ENCODE assay signal across 1 cellular context in the genomic region with DNA sequence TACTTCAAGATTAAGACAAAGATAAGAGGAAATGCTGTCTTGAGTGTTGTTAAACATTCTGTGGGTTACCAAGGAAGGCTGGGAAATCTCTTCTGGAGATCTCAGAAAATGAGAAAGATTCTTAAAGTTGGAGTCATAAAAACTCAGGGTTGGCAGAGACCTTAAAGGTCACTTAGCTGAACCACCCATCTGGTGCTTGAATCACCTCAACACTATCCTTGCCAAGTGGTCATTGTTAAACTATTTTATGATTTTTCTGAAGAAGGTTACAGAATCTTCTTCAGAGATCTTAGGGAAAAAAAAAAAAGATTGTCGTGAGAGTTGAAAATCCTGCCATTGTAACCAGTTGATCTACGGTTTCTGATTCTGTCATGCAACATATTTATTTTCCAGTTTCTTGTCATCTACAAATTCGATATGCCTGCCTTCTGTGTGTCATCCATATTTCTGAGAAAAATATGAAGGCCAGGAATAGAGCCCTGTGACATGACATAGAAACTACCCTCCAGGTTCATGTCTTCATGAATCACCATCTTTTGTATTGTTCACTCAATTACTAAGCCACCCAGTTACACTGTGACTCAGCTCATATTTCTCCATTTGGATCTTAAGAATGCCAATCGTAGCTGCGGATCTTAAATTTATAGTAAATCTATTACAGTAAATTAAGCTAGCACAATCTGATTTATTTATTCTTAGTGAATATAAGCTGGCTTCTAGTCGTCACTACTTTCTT.
A peak's percentile ranks its signal among the peaks of the same experiment; 100 is the strongest.
TF ChIP-seq lines count a peak whose summit lies in the region.

No MANE protein-coding gene starts in this region.

TF ChIP-seq in SK-N-SH treated with all-trans-retinoic acid at 6 μM for 48 hours, 23 proteins besides CTCF, POLR2A, EP300 and RAD21 (continued from another document):
- TF ChIP-seq, protein P1, sequence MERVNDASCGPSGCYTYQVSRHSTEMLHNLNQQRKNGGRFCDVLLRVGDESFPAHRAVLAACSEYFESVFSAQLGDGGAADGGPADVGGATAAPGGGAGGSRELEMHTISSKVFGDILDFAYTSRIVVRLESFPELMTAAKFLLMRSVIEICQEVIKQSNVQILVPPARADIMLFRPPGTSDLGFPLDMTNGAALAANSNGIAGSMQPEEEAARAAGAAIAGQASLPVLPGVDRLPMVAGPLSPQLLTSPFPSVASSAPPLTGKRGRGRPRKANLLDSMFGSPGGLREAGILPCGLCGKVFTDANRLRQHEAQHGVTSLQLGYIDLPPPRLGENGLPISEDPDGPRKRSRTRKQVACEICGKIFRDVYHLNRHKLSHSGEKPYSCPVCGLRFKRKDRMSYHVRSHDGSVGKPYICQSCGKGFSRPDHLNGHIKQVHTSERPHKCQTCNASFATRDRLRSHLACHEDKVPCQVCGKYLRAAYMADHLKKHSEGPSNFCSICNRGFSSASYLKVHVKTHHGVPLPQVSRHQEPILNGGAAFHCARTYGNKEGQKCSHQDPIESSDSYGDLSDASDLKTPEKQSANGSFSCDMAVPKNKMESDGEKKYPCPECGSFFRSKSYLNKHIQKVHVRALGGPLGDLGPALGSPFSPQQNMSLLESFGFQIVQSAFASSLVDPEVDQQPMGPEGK (CRISPR knock-in tag; IDR thresholded peaks at IDR 0.05; ENCODE audit: borderline replicate concordance), result peak; percentile 92; the same call in 1 of the 2 replicates
- TF ChIP-seq CSDC2 (CRISPR knock-in tag; IDR thresholded peaks at IDR 0.05) (0 out of 2 replicates have a peak, but pooled peaks have one; percentile 83), TCF4 (CRISPR knock-in tag; IDR thresholded peaks at IDR 0.05; ENCODE audit: borderline replicate concordance) (no peak), ZFP30 (CRISPR knock-in tag; IDR thresholded peaks at IDR 0.05) (no peak), TOX (CRISPR knock-in tag; IDR thresholded peaks at IDR 0.05; ENCODE audit: borderline replicate concordance) (peak; percentile 77; the same call in 1 of the 2 replicates), GLIS3 (CRISPR knock-in tag; IDR thresholded peaks at IDR 0.05) (0 out of 2 replicates have a peak, but pooled peaks have one; percentile 7)
- TF ChIP-seq, protein P2, sequence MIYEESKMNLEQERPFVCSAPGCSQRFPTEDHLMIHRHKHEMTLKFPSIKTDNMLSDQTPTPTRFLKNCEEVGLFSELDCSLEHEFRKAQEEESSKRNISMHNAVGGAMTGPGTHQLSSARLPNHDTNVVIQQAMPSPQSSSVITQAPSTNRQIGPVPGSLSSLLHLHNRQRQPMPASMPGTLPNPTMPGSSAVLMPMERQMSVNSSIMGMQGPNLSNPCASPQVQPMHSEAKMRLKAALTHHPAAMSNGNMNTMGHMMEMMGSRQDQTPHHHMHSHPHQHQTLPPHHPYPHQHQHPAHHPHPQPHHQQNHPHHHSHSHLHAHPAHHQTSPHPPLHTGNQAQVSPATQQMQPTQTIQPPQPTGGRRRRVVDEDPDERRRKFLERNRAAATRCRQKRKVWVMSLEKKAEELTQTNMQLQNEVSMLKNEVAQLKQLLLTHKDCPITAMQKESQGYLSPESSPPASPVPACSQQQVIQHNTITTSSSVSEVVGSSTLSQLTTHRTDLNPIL (CRISPR knock-in tag; IDR thresholded peaks at IDR 0.05; ENCODE audit: low read depth), result no peak; the same call in 1 of the 2 replicates
